19 cellular contexts compared by ENCODE assay signal in genomic region chr19:49025606-49026005, GRCh38. TPM values are rescaled to one million over a fixed set of nuclear protein-coding genes. Genes with fewer than 3 reads are reported as not detected.
"Had no signal": no experiment of that assay in that cellular context is flagged by ENCODE, and none has a peak within 500 bp of the region (broad histone marks: within the 10 kb centered on the region; RNA-seq: fewer than 3 reads in every experiment).

No MANE protein-coding gene starts in this region.

RNA-seq across cellular contexts. Expression of gene CGB3, which starts 1.5 kb away (rescaled TPM):
- total RNA-seq: kidney, left ventricle myocardium inferior, lower leg skin, lung, mesothelial cell of epicardium, mononuclear cell, natural killer cell, occipital lobe, osteocyte, posterior vena cava, psoas muscle, sigmoid colon, temporal lobe, tibial nerve, ureter, vagina had no signal
- polyA plus RNA-seq: immature natural killer cell, lung, psoas muscle, sigmoid colon, small intestine had no signal

RNA-seq across cellular contexts. Expression of gene CGB2, which starts 6.1 kb away (rescaled TPM):
- total RNA-seq: kidney, left ventricle myocardium inferior, lower leg skin, mononuclear cell, natural killer cell, occipital lobe, osteocyte, posterior vena cava, psoas muscle, sigmoid colon, temporal lobe, tibial nerve, ureter, vagina had no signal
- polyA plus RNA-seq: immature natural killer cell, lung, small intestine had no signal

RNA-seq across cellular contexts. Expression of gene LHB, which starts 8.7 kb away (rescaled TPM):
- total RNA-seq: kidney, left ventricle myocardium inferior, mesothelial cell of epicardium, mononuclear cell, occipital lobe, osteocyte, posterior vena cava, psoas muscle, sigmoid colon, temporal lobe, ureter, vagina had no signal
- polyA plus RNA-seq: immature natural killer cell, sigmoid colon had no signal

RNA-seq across cellular contexts. Expression of gene CGB1, which starts 11.1 kb away (rescaled TPM):
- total RNA-seq: kidney, left ventricle myocardium inferior, lung, mesothelial cell of epicardium, mononuclear cell, natural killer cell, occipital lobe, osteocyte, posterior vena cava, psoas muscle, sigmoid colon, temporal lobe, tibial nerve, ureter, vagina had no signal
- polyA plus RNA-seq: immature natural killer cell, lung, psoas muscle, sigmoid colon, small intestine, thymus had no signal

RNA-seq across cellular contexts. Expression of gene CGB5, which starts 18.0 kb away (rescaled TPM):
- total RNA-seq: kidney, left ventricle myocardium inferior, lower leg skin, lung, mononuclear cell, natural killer cell, occipital lobe, osteocyte, posterior vena cava, psoas muscle, sigmoid colon, temporal lobe, tibial nerve, vagina had no signal
- polyA plus RNA-seq: immature natural killer cell, lung, sigmoid colon, small intestine had no signal
